15 cellular contexts compared by ENCODE assay signal in genomic region chr13:23687614-23688013, GRCh38.
DNase-seq lines count a peak whose midpoint lies in the region; FAIRE-seq lines count a peak whose summit lies in the region.
"Had no signal": no experiment of that assay in that cellular context is flagged by ENCODE, and none has a peak within 500 bp of the region (broad histone marks: within the 10 kb centered on the region; RNA-seq: fewer than 3 reads in every experiment).

No MANE protein-coding gene starts in this region.

- peak; percentile 76 for FAIRE-seq in endometrium (lab: Jason Lieb, UNC)
- FAIRE-seq: D721Med, GM12878, H54, HepG2, HTR-8/SVneo had no signal

- DNase-seq in ELR (ENCODE audit: low read depth) (peak; percentile 71), M059J (ENCODE audit: low read depth) (peak; percentile 44), globus pallidus (ENCODE audit: low spot score) (no peak), T-helper 1 cell (no peak)
- DNase-seq in activated CD4-positive, alpha-beta T cell treated with anti-CD3 and anti-CD28 coated beads for 4 hours = no peak
- DNase-seq: CD8-positive, alpha-beta T cell; COR-L47; DND-41; GM23248 had no signal

Comparison
In these comparisons a context has a peak if more than half of its experiments do, and no peak if none do; other contexts are left out.
1. DNase-seq: peak in ELR (single experiment) and M059J (single experiment); none in globus pallidus (single experiment), T-helper 1 cell (0 of 5) and activated CD4-positive, alpha-beta T cell treated with anti-CD3 and anti-CD28 coated beads for 4 hours (0 of 2).